ENCODE assay signal across 37 cellular contexts in genomic region chr18:37199741-37200140, GRCh38.
"Had no signal": no experiment of that assay in that cellular context is flagged by ENCODE, and none has a peak within 500 bp of the region (broad histone marks: within the 10 kb centered on the region; RNA-seq: fewer than 3 reads in every experiment).

No MANE protein-coding gene starts in this region.

- FAIRE-seq: colon, TTC549 had no signal

- H3K27ac ChIP-seq: adrenal gland, body of pancreas, brain microvascular endothelial cell, breast epithelium, VCaP had no signal

- ATAC-seq: activated CD8-positive, alpha-beta T cell treated with anti-CD3 and anti-CD28 coated beads for 36 hours; activated naive CD4-positive, alpha-beta T cell treated with anti-CD3 and anti-CD28 coated beads, Interleukin-2, amount 50 U/mL, for 72 hours; activated T-cell treated with anti-CD3 and anti-CD28 coated beads, Interleukin-2, amount 50 U/mL, for 4 hours; activated T-cell treated with anti-CD3 and anti-CD28 coated beads, Interleukin-2, amount 50 U/mL, for 72 hours; activated T-helper 17 cell treated with anti-CD3 and anti-CD28 coated beads, Interleukin-2, amount 50 U/mL, for 72 hours; body of pancreas had no signal

- H3K27me3 ChIP-seq: adrenal gland, body of pancreas, brain microvascular endothelial cell, breast epithelium had no signal

- H3K4me1 Mint-ChIP-seq: activated B cell treated with CpG ODN at 0.5 μM for 24 hours; activated CD4-positive, alpha-beta T cell treated with anti-CD3 and anti-CD28 coated beads, Interleukin-2, amount 10 ng/mL, durations not matched to agents 24 days and 14 days; activated naive CD8-positive, alpha-beta T cell treated with anti-CD3 and anti-CD28 coated beads for 36 hours; activated T-helper 17 cell treated with anti-CD3 and anti-CD28 coated beads, Interleukin-2, amount 50 U/mL, for 72 hours had no signal

- H3K27me3 Mint-ChIP-seq: activated B cell treated with CpG ODN at 0.5 μM for 24 hours; activated CD4-positive, alpha-beta memory T cell treated with anti-CD3 and anti-CD28 coated beads for 36 hours; activated CD4-positive, alpha-beta T cell treated with anti-CD3 and anti-CD28 coated beads, Interleukin-2, amount 10 ng/mL, durations not matched to agents 24 days and 14 days; activated CD8-positive, alpha-beta T cell treated with anti-CD3 and anti-CD28 coated beads for 36 hours; activated naive CD8-positive, alpha-beta T cell treated with anti-CD3 and anti-CD28 coated beads for 36 hours; activated T-helper 17 cell treated with anti-CD3 and anti-CD28 coated beads, Interleukin-2, amount 50 U/mL, for 72 hours had no signal

- DNase-seq: activated B cell treated with CpG ODN at 0.5 μM for 24 hours; activated CD4-positive, alpha-beta memory T cell treated with anti-CD3 and anti-CD28 coated beads for 36 hours; activated CD4-positive, alpha-beta T cell treated with anti-CD3 and anti-CD28 coated beads for 4 hours; activated CD4-positive, alpha-beta T cell treated with anti-CD3 and anti-CD28 coated beads, Interleukin-2, amount 10 ng/mL, durations not matched to agents 24 days and 14 days; activated CD4-positive, alpha-beta T cell treated with anti-CD3 and anti-CD28 coated beads, Interleukin-2, amount 50 U/mL, for 1 hour; activated CD4-positive, alpha-beta T cell treated with anti-CD3 and anti-CD28 coated beads, Interleukin-2, amount 50 U/mL, for 4 hours; activated CD4-positive, CD25-positive, alpha-beta regulatory T cell treated with anti-CD3 and anti-CD28 coated beads, Interleukin-2, amount 50 U/mL, for 72 hours; activated CD8-positive, alpha-beta memory T cell treated with anti-CD3 and anti-CD28 coated beads, Interleukin-2, amount 50 U/mL, for 4 hours; activated CD8-positive, alpha-beta T cell treated with anti-CD3 and anti-CD28 coated beads for 36 hours; activated effector memory CD4-positive, alpha-beta T cell treated with anti-CD3 and anti-CD28 coated beads, Interleukin-2, amount 50 U/mL, for 16 hours; activated gamma-delta T cell treated with Interleukin-2 at 50 U/mL for 16 hours; activated naive CD4-positive, alpha-beta T cell; activated naive CD4-positive, alpha-beta T cell treated with anti-CD3 and anti-CD28 coated beads for 36 hours; activated naive CD4-positive, alpha-beta T cell treated with anti-CD3 and anti-CD28 coated beads, Interleukin-2, amount 50 U/mL, for 16 hours; activated naive CD8-positive, alpha-beta T cell treated with anti-CD3 and anti-CD28 coated beads for 36 hours; activated T-cell treated with anti-CD3 and anti-CD28 coated beads for 4 hours; activated T-cell treated with anti-CD3 and anti-CD28 coated beads, Interleukin-2, amount 50 U/mL, for 1 hour; activated T-cell treated with anti-CD3 and anti-CD28 coated beads, Interleukin-2, amount 50 U/mL, for 4 hours; activated T-cell treated with anti-CD3 and anti-CD28 coated beads, Interleukin-2, amount 50 U/mL, for 72 hours; adrenal gland; amniotic stem cell; aorta; body of pancreas; brain microvascular endothelial cell; central memory CD4-positive, alpha-beta T cell; T-helper 1 cell; T-helper 2 cell; T-helper 9 cell had no signal

- H3K4me3 Mint-ChIP-seq: activated B cell treated with CpG ODN at 0.5 μM for 24 hours; activated CD4-positive, alpha-beta memory T cell treated with anti-CD3 and anti-CD28 coated beads for 36 hours; activated CD4-positive, alpha-beta T cell treated with anti-CD3 and anti-CD28 coated beads, Interleukin-2, amount 10 ng/mL, durations not matched to agents 24 days and 14 days; activated CD8-positive, alpha-beta T cell treated with anti-CD3 and anti-CD28 coated beads for 36 hours; activated naive CD4-positive, alpha-beta T cell treated with anti-CD3 and anti-CD28 coated beads for 36 hours; activated naive CD8-positive, alpha-beta T cell treated with anti-CD3 and anti-CD28 coated beads for 36 hours; activated T-cell treated with anti-CD3 and anti-CD28 coated beads, Interleukin-2, amount 50 U/mL, for 4 hours; activated T-cell treated with anti-CD3 and anti-CD28 coated beads, Interleukin-2, amount 50 U/mL, for 72 hours; activated T-helper 1 cell treated with anti-CD3 and anti-CD28 coated beads, Interleukin-12 subunit alpha, Interleukin-12 subunit beta, Interleukin-2, Interleukin-4 antibody, amounts not matched to agents 30 ng/mL and 10 ng/mL and 1 ng/mL, durations not matched to agents 14 hours and 24 hours and 36 hours; activated T-helper 17 cell treated with anti-CD3 and anti-CD28 coated beads, Interleukin-2, amount 50 U/mL, for 72 hours; T-helper 1 cell treated with Interleukin-12 subunit alpha and Interleukin-12 subunit beta and Interleukin-4 antibody, amounts not matched to agents 30 μg/mL and 1 μg/mL, for 36 hours; T-helper 2 cell treated with Interferon-gamma antibody and Interleukin-4, amounts not matched to agents 5 μg/mL and 100 μg/mL, for 36 hours had no signal

- H3K36me3 ChIP-seq: adrenal gland, brain microvascular endothelial cell, breast epithelium had no signal

- H3K4me1 ChIP-seq: adrenal gland, body of pancreas, breast epithelium had no signal

- H3K9me3 ChIP-seq: adrenal gland had no signal

- H3K4me3 ChIP-seq: adrenal gland, body of pancreas, breast epithelium had no signal

- H3K27ac Mint-ChIP-seq: activated B cell treated with CpG ODN at 0.5 μM for 24 hours; activated CD4-positive, alpha-beta memory T cell treated with anti-CD3 and anti-CD28 coated beads for 36 hours; activated CD4-positive, alpha-beta T cell treated with anti-CD3 and anti-CD28 coated beads, Interleukin-2, amount 10 ng/mL, durations not matched to agents 24 days and 14 days; activated CD8-positive, alpha-beta T cell treated with anti-CD3 and anti-CD28 coated beads for 36 hours; activated naive CD4-positive, alpha-beta T cell treated with anti-CD3 and anti-CD28 coated beads for 36 hours; activated naive CD4-positive, alpha-beta T cell treated with anti-CD3 and anti-CD28 coated beads, Interleukin-2, amount 50 U/mL, for 72 hours; activated naive CD8-positive, alpha-beta T cell treated with anti-CD3 and anti-CD28 coated beads for 36 hours; activated T-cell treated with anti-CD3 and anti-CD28 coated beads, Interleukin-2, amount 50 U/mL, for 72 hours; activated T-helper 1 cell treated with anti-CD3 and anti-CD28 coated beads, Interleukin-12 subunit alpha, Interleukin-12 subunit beta, Interleukin-2, Interleukin-4 antibody, amounts not matched to agents 30 ng/mL and 10 ng/mL and 1 ng/mL, durations not matched to agents 14 hours and 24 hours and 36 hours; activated T-helper 17 cell treated with anti-CD3 and anti-CD28 coated beads, Interleukin-2, amount 50 U/mL, for 72 hours; T-helper 1 cell treated with Interleukin-12 subunit alpha and Interleukin-12 subunit beta and Interleukin-4 antibody, amounts not matched to agents 30 μg/mL and 1 μg/mL, for 36 hours; T-helper 2 cell treated with Interferon-gamma antibody and Interleukin-4, amounts not matched to agents 5 μg/mL and 100 μg/mL, for 36 hours had no signal
